ENCODE assay signal across 8 cellular contexts in genomic region chr16:21599158-21599993, GRCh38. TPM values are rescaled to one million over a fixed set of nuclear protein-coding genes. Genes with fewer than 3 reads are reported as not detected.
A peak's percentile ranks its signal among the peaks of the same experiment; 100 is the strongest.
DNase-seq lines count a peak whose midpoint lies in the region; ATAC-seq, FAIRE-seq and TF ChIP-seq lines count a peak whose summit lies in the region.

TSS of gene METTL9 (plus strand) at chr16:21599577. CDS start at chr16:21599734, 157 bp downstream.

- H3K4me1 ChIP-seq in pancreas (peaks cover 0 to 10% (median 8%) of the 10 kb centered on the region in 3 donors), tibial artery (peaks cover 0 to 21% (median 20%) of the 10 kb centered on the region in 4 donors)

- H3K36me3 ChIP-seq in pancreas (no peaks in the 10 kb centered on the region), tibial artery (no peaks in the 10 kb centered on the region)

- H3K27me3 ChIP-seq in pancreas (no peaks in the 10 kb centered on the region), tibial artery (no peaks in the 10 kb centered on the region)

- TF ChIP-seq CTCF in GM10266 (IDR thresholded peaks at IDR 0.05; ENCODE audit: control insufficient read depth, insufficient read depth, low read depth, missing control alignments) = no peak
- TF ChIP-seq CTCF in pancreas (IDR thresholded peaks at IDR 0.05) = no peak
- peak in 1 of 2 experiments; percentile 17 for TF ChIP-seq CTCF in tibial artery (IDR thresholded peaks at IDR 0.05)

- peak; percentile 92 for ATAC-seq in HG02642 (IDR thresholded peaks at IDR 0.05; ENCODE audit: poor library complexity, unreplicated experiment)
- peak; percentile 99 for ATAC-seq in Right ventricle myocardium inferior
- ATAC-seq in pancreas = peak; percentile 97 to 99 (median 98)

- DNase-seq in GM10266 (ENCODE audit: extremely low spot score) = peak; percentile 96
- peak; percentile 87 for DNase-seq in NCI-H1105 treated with DMSO at 0.1 percent for 48 hours (lab: John Stamatoyannopoulos, UW)
- DNase-seq in SW 1271 (lab: John Stamatoyannopoulos, UW) = peak; percentile 61 to 77
- peak; percentile 86 for DNase-seq in activated naive CD8-positive, alpha-beta T cell treated with anti-CD3 and anti-CD28 coated beads, Interleukin-2, amount 50 U/mL, for 16 hours (ENCODE audit: low read depth, low spot score)
- DNase-seq in Right ventricle myocardium inferior (ENCODE audit: missing footprints) = peak; percentile 97
- DNase-seq in pancreas = peak; percentile 91 to 98 (median 94)
- peak; percentile 93 to 97 for DNase-seq in tibial artery

- H3K27ac ChIP-seq in pancreas = peak within 1 kb of the TSS; percentile 73 to 92 (median 88)
- peak within 1 kb of the TSS; percentile 88 to 95 for H3K27ac ChIP-seq in tibial artery

- intact Hi-C loops in Right ventricle myocardium inferior (cut with DNase I) (no loop called here), pancreas (cut with DNase I) (no loop called here), tibial artery (cut with DNase I; ENCODE audit: low total_unique reads) (no loop called here)

- FAIRE-seq in pancreas (lab: Jason Lieb, UNC) = no peak

- H3K9me3 ChIP-seq in pancreas = no peaks in the 10 kb centered on the region
- no peaks in the 10 kb centered on the region for H3K9me3 ChIP-seq in tibial artery

- 0 to 1% methylated on average over 41 to 91 of the region's 93 CpGs for WGBS in pancreas, 2 donors

- H3K4me3 ChIP-seq in pancreas = peak within 1 kb of the TSS; percentile 68 to 93 (median 91)
- H3K4me3 ChIP-seq in tibial artery = peak within 1 kb of the TSS; percentile 63 to 98

RNA-seq across cellular contexts. Expression of gene METTL9, which starts in this region (rescaled TPM):
- total RNA-seq in Right ventricle myocardium inferior = 43.7 TPM
- 10 to 100 TPM; 23.8 to 55.2 (median 36.1) TPM for total RNA-seq in pancreas
- 10 to 100 TPM; 10.2 to 27.8 TPM for polyA plus RNA-seq in pancreas

Comparison
In these comparisons a context has a peak if more than half of its experiments do, and no peak if none do; other contexts are left out.
1. Peak in every context shown above with its lines: DNase-seq, ATAC-seq, H3K4me3 ChIP-seq and H3K27ac ChIP-seq.